1 cellular context compared by ENCODE assay signal in genomic region chr5:139636207-139636792, GRCh38.
TF ChIP-seq lines count a peak whose summit lies in the region.

No MANE protein-coding gene starts in this region.

TF ChIP-seq in SK-N-SH treated with all-trans-retinoic acid at 6 μM for 48 hours, 23 proteins besides CTCF, POLR2A, EP300 and RAD21 (continued from another document):
- no peak for TF ChIP-seq CSRNP3 (CRISPR knock-in tag; IDR thresholded peaks at IDR 0.05)
- TF ChIP-seq PPARA (CRISPR knock-in tag; IDR thresholded peaks at IDR 0.05; ENCODE audit: borderline replicate concordance), result no peak
- no peak for TF ChIP-seq ZNF565 (CRISPR knock-in tag; conservative IDR thresholded peaks at IDR 0.05; ENCODE audit: low read depth)
- TF ChIP-seq PATZ1 (CRISPR knock-in tag; IDR thresholded peaks at IDR 0.05; ENCODE audit: borderline replicate concordance), result no peak
- TF ChIP-seq ZNF70 (CRISPR knock-in tag; IDR thresholded peaks at IDR 0.05), result no peak
- TF ChIP-seq TOX (CRISPR knock-in tag; IDR thresholded peaks at IDR 0.05; ENCODE audit: borderline replicate concordance), result no peak
- TF ChIP-seq ZFP30 (CRISPR knock-in tag; IDR thresholded peaks at IDR 0.05), result no peak
- no peak for TF ChIP-seq ZNF8 (CRISPR knock-in tag; IDR thresholded peaks at IDR 0.05)
- no peak for TF ChIP-seq SNAI2 (CRISPR knock-in tag; IDR thresholded peaks at IDR 0.05)
- no peak for TF ChIP-seq ESRRG (CRISPR knock-in tag; IDR thresholded peaks at IDR 0.05)
- TF ChIP-seq TCF4 (CRISPR knock-in tag; IDR thresholded peaks at IDR 0.05; ENCODE audit: borderline replicate concordance), result no peak
- no peak for TF ChIP-seq ZFP3 (CRISPR knock-in tag; IDR thresholded peaks at IDR 0.05)
- no peak for TF ChIP-seq GLIS3 (CRISPR knock-in tag; IDR thresholded peaks at IDR 0.05)
- TF ChIP-seq ZC3H10 (CRISPR knock-in tag; IDR thresholded peaks at IDR 0.05), result no peak
TF ChIP-seq in SK-N-SH treated with all-trans-retinoic acid at 6 μM for 48 hours: peak in this region for 0.
